8 cellular contexts compared by ENCODE assay signal in genomic region chr22:17083811-17084540, GRCh38. TPM values are rescaled to one million over a fixed set of nuclear protein-coding genes. Genes with fewer than 3 reads are reported as not detected.
DNase-seq lines count a peak whose midpoint lies in the region; ATAC-seq, FAIRE-seq and TF ChIP-seq lines count a peak whose summit lies in the region.

No MANE protein-coding gene starts in this region.

- WGBS in esophagus muscularis mucosa: 83% methylated on average over 32 of the region's 34 CpGs
- WGBS in small intestine, 3 donors: 86 to 90% (median 90%) methylated on average over 34 of the region's 34 CpGs

- TF ChIP-seq EP300 in esophagus muscularis mucosa (IDR thresholded peaks at IDR 0.05): no peak

- TF ChIP-seq CTCF in GM12864 (IDR thresholded peaks at IDR 0.05; ENCODE audit: low read depth, low read length, missing control alignments) (no peak), RWPE1 (conservative IDR thresholded peaks at IDR 0.05; ENCODE audit: low read depth) (no peak), esophagus muscularis mucosa (IDR thresholded peaks at IDR 0.05) (no peak), progenitor cell of endocrine pancreas (IDR thresholded peaks at IDR 0.05; ENCODE audit: unreplicated experiment) (no peak)

- POLR2A ChIA-PET in RWPE1 (lab: Yijun Ruan, JAX; ENCODE audit: low non-redundant PET): no interaction called here

- no peak for TF ChIP-seq POLR2A in esophagus muscularis mucosa (IDR thresholded peaks at IDR 0.05; ENCODE audit: low read depth)

- H3K27me3 Mint-ChIP-seq in progenitor cell of endocrine pancreas: peaks cover 22% of the 10 kb centered on the region

- peaks cover 6 to 37% (median 31%) of the 10 kb centered on the region in 4 donors for H3K4me1 ChIP-seq in esophagus muscularis mucosa
- peaks cover 3 to 6% of the 10 kb centered on the region in 2 donors for H3K4me1 ChIP-seq in small intestine (ENCODE audit: control insufficient read depth in 2 of 2, insufficient read depth in 1 of 2, low read depth in 1 of 2, low read length in 1 of 2)

- intact Hi-C loops in esophagus muscularis mucosa (cut with DNase I): no loop called here

- DNase-seq in GM12864 (ENCODE audit: low read depth): no peak
- DNase-seq in RWPE1 (ENCODE audit: low spot score): no peak
- DNase-seq in esophagus muscularis mucosa (ENCODE audit: extremely low spot score): no peak
- DNase-seq in progenitor cell of endocrine pancreas (ENCODE audit: low spot score, unreplicated experiment): no peak
- no peak for DNase-seq in effector CD4-positive, alpha-beta T cell
- DNase-seq in dermis blood vessel endothelial cell: no peak
- no peak for DNase-seq in small intestine

- H3K9me3 ChIP-seq in esophagus muscularis mucosa: no peaks in the 10 kb centered on the region
- no peaks in the 10 kb centered on the region for H3K9me3 ChIP-seq in small intestine (ENCODE audit: control insufficient read depth, low read depth)

- H3K9me3 Mint-ChIP-seq in progenitor cell of endocrine pancreas (ENCODE audit: low read depth): no peaks in the 10 kb centered on the region

- H3K36me3 Mint-ChIP-seq in progenitor cell of endocrine pancreas (ENCODE audit: insufficient read depth): no peaks in the 10 kb centered on the region

- H3K36me3 ChIP-seq in esophagus muscularis mucosa (no peaks in the 10 kb centered on the region), small intestine (ENCODE audit: control insufficient read depth in 2 of 2, insufficient read depth in 2 of 2, low read length in 2 of 2) (no peaks in the 10 kb centered on the region)

- no peak for FAIRE-seq in small intestine (lab: Jason Lieb, UNC)

- CTCF ChIA-PET in RWPE1 (lab: Yijun Ruan, JAX): no interaction called here

- peaks cover 0 to 25% (median 6%) of the 10 kb centered on the region in 4 donors for H3K27me3 ChIP-seq in esophagus muscularis mucosa
- H3K27me3 ChIP-seq in small intestine (ENCODE audit: control insufficient read depth in 2 of 2, insufficient read depth in 2 of 2, low read length in 2 of 2): no peaks in the 10 kb centered on the region

- peak overlapping the region; percentile 78 for H3K4me3 Mint-ChIP-seq in progenitor cell of endocrine pancreas (ENCODE audit: low read depth)

- ATAC-seq in GM19467 (IDR thresholded peaks at IDR 0.05; ENCODE audit: unreplicated experiment): no peak

- peak overlapping the region; percentile 85; the same call in 1 of the 2 replicates for H3K4me3 ChIP-seq in GM12864 (ENCODE audit: low read depth, low read length)
- peak overlapping the region; percentile 74 to 83 (median 80) for H3K4me3 ChIP-seq in esophagus muscularis mucosa
- H3K4me3 ChIP-seq in small intestine (ENCODE audit: low read depth in 1 of 2, low read length in 2 of 2): peak overlapping the region in 1 of 2 donors; percentile 98

- H3K27ac ChIP-seq in RWPE1 (peak overlapping the region; percentile 81), esophagus muscularis mucosa (replicated peaks in 1 of 4) (peak overlapping the region; percentile 79 to 92 (median 89)), small intestine (ENCODE audit: low read depth in 1 of 2, low read length in 1 of 2) (peak overlapping the region in 1 of 2 donors; percentile 96)

- H3K4me1 Mint-ChIP-seq in progenitor cell of endocrine pancreas (ENCODE audit: low read depth): peaks cover 2% of the 10 kb centered on the region

- H3K27ac Mint-ChIP-seq in progenitor cell of endocrine pancreas: peak overlapping the region; percentile 41

RNA-seq across cellular contexts. Expression of gene IL17RA, which starts 0.8 kb away (rescaled TPM):
- total RNA-seq in esophagus muscularis mucosa (10 to 100 TPM in 3 of 4 donors, 1 to 10 TPM in 1; 8.7 to 16.2 (median 14.0) TPM), progenitor cell of endocrine pancreas (8.4 and 10.0 TPM in 2 replicates), dermis blood vessel endothelial cell (6.1 TPM in 2 replicates)
- 1 to 10 TPM; 3.8 to 7.6 (median 4.1) TPM for polyA plus RNA-seq in small intestine

RNA-seq across cellular contexts. Expression of gene TMEM121B, which starts 37.2 kb away (rescaled TPM):
- total RNA-seq in esophagus muscularis mucosa (under 1 TPM; 0.32 to 0.50 (median 0.41) TPM), progenitor cell of endocrine pancreas (4.7 and 5.0 TPM in 2 replicates), dermis blood vessel endothelial cell (0.05 and 0.17 TPM in 2 replicates)
- under 1 TPM in 2 of 3 donors, not detected in 1; 0.28 to 0.45 TPM for polyA plus RNA-seq in small intestine
